18 cellular contexts compared by ENCODE assay signal in the genomic region with DNA sequence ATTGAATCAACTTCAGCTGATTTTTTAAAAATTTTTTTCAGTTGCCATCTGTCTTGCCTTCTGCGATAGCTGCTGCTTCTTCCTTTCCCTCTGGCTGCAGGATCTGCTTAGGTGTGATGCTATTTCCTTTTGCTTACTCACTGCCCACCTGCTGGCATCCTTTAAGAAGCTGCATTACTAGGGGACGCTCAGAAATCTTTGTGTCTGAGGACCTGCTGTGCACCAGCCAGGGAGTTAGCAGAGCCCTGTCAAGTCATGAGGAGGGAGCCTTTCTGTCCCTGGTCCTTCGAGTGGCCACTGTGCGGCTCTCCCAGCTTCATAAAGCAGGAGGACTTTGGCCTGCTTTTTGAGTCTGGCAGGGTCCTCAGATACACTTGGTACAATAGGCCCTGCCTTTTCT.
DNase-seq lines count a peak whose midpoint lies in the region; ATAC-seq, FAIRE-seq and TF ChIP-seq lines count a peak whose summit lies in the region.
"Had no signal": no experiment of that assay in that cellular context is flagged by ENCODE, and none has a peak within 500 bp of the region (broad histone marks: within the 10 kb centered on the region; RNA-seq: fewer than 3 reads in every experiment).

No MANE protein-coding gene starts in this region.

- H3K56ac ChIP-seq in mesendoderm (ENCODE audit: low read length): no peak overlapping the region

- peak overlapping the region; percentile 33; the same call in 1 of the 2 replicates for H3K27ac ChIP-seq in HUES64 (ENCODE audit: low read depth, low read length)
- H3K27ac ChIP-seq in endodermal cell (ENCODE audit: low read depth, low read length): no peak overlapping the region
- peak overlapping the region; percentile 65 for H3K27ac ChIP-seq in mesendoderm (ENCODE audit: low read depth, low read length)
- no peak overlapping the region for H3K27ac ChIP-seq in smooth muscle cell (ENCODE audit: low read depth)
- H3K27ac ChIP-seq: A549, C4-2B had no signal

- H3K27me3 ChIP-seq in HUES64 (ENCODE audit: insufficient read depth, low read length) (no peaks in the 10 kb centered on the region), endodermal cell (ENCODE audit: control insufficient read depth, insufficient read depth, low read length, poor library complexity, severe bottlenecking) (no peaks in the 10 kb centered on the region), mesendoderm (ENCODE audit: insufficient read depth, low read length, poor library complexity) (no peaks in the 10 kb centered on the region), smooth muscle cell (ENCODE audit: low read depth) (no peaks in the 10 kb centered on the region)

- 35% methylated on average over 4 of the region's 4 CpGs for WGBS in HUES64
- WGBS in endodermal cell (ENCODE audit: insufficient coverage in 1 of 2, insufficient read length in 1 of 2), 2 experiments: 46 to 70% methylated on average over 3 to 4 of the region's 4 CpGs
- WGBS in mesendoderm (ENCODE audit: extremely low coverage, insufficient coverage, low lambda C conversion rate): no CpG with 5 or more reads among the region's 4 CpGs
- 55% methylated on average over 4 of the region's 4 CpGs for WGBS in smooth muscle cell (ENCODE audit: low lambda C conversion rate)

- FAIRE-seq in D721Med (lab: Jason Lieb, UNC): peak; percentile 85
- FAIRE-seq: A549, GM19239, HTR-8/SVneo had no signal

- H3K36me3 Mint-ChIP-seq in endodermal cell (ENCODE audit: low read depth): no peaks in the 10 kb centered on the region

- H3K27ac Mint-ChIP-seq in endodermal cell: peak overlapping the region; percentile 76

- no peaks in the 10 kb centered on the region for H3K9me3 Mint-ChIP-seq in endodermal cell

- no peak overlapping the region for H2BK120ac ChIP-seq in mesendoderm (ENCODE audit: low read depth, low read length)

- no peaks in the 10 kb centered on the region for H3K79me1 ChIP-seq in mesendoderm (ENCODE audit: low read length)

- no peak overlapping the region for H3K23ac ChIP-seq in mesendoderm (ENCODE audit: low read length)

- H3F3A ChIP-seq in smooth muscle cell (ENCODE audit: low read depth): no peaks in the 10 kb centered on the region

- H4K8ac ChIP-seq in mesendoderm (ENCODE audit: low read depth, low read length): no peak overlapping the region

- DNase-seq in D721Med (ENCODE audit: insufficient read length, low spot score) (no peak), endodermal cell (peak; percentile 90), mesendoderm (peak; percentile 95), smooth muscle cell (lab: John Stamatoyannopoulos, UW; ENCODE audit: unreplicated experiment) (no peak), kidney glomerular epithelial cell (lab: John Stamatoyannopoulos, UW) (no peak)
- DNase-seq: EL, KBM-7, NCI-H1436, NCI-H2029, NCI-H2171, NCI-H446, NCI-H774 had no signal

- H4K5ac ChIP-seq in mesendoderm (ENCODE audit: low read length): no peak overlapping the region

- H3K18ac ChIP-seq in mesendoderm (ENCODE audit: low read length): peak overlapping the region; percentile 43

- TF ChIP-seq CTCF in D721Med (IDR thresholded peaks at IDR 0.05; ENCODE audit: insufficient read depth, missing control alignments) (no peak), endodermal cell (conservative IDR thresholded peaks at IDR 0.05) (peak; percentile 27), smooth muscle cell (IDR thresholded peaks at IDR 0.05; ENCODE audit: borderline replicate concordance, insufficient read depth, poor library complexity, severe bottlenecking) (no peak)

- H3K4me3 Mint-ChIP-seq in endodermal cell: no peak overlapping the region

- H3K4ac ChIP-seq in mesendoderm (ENCODE audit: low read depth, low read length): no peak overlapping the region

- peak overlapping the region; percentile 17 for H2BK5ac ChIP-seq in mesendoderm (ENCODE audit: low read length)

- peaks cover 20% of the 10 kb centered on the region for H3K4me1 ChIP-seq in HUES64 (ENCODE audit: insufficient read depth, low read length)
- H3K4me1 ChIP-seq in endodermal cell (ENCODE audit: control insufficient read depth, insufficient read depth, low read length): no peaks in the 10 kb centered on the region
- peaks cover 3% of the 10 kb centered on the region for H3K4me1 ChIP-seq in mesendoderm (ENCODE audit: control insufficient read depth, low read depth, low read length)
- no peaks in the 10 kb centered on the region for H3K4me1 ChIP-seq in smooth muscle cell (ENCODE audit: low read depth)
- H3K4me1 ChIP-seq: A549 had no signal

- peaks cover 25% of the 10 kb centered on the region for H3K4me1 Mint-ChIP-seq in endodermal cell

- no peak overlapping the region for H2AK5ac ChIP-seq in mesendoderm (ENCODE audit: low read length)

- H3K79me2 ChIP-seq in mesendoderm (ENCODE audit: control insufficient read depth, insufficient read depth, low read length): no peaks in the 10 kb centered on the region
- H3K79me2 ChIP-seq in smooth muscle cell (ENCODE audit: low read depth): no peaks in the 10 kb centered on the region

- H3K36me3 ChIP-seq in HUES64 (ENCODE audit: insufficient read depth, low read length): no peaks in the 10 kb centered on the region
- H3K36me3 ChIP-seq in endodermal cell (ENCODE audit: control insufficient read depth, insufficient read depth, low read length): no peaks in the 10 kb centered on the region
- no peaks in the 10 kb centered on the region for H3K36me3 ChIP-seq in mesendoderm (ENCODE audit: control insufficient read depth, insufficient read depth, low read length)
- H3K36me3 ChIP-seq in smooth muscle cell (ENCODE audit: low read depth): no peaks in the 10 kb centered on the region

- no peak for ATAC-seq in GM18498 (IDR thresholded peaks at IDR 0.05; ENCODE audit: unreplicated experiment)
- ATAC-seq: A549 had no signal

- no peak overlapping the region for H3K4me3 ChIP-seq in HUES64 (ENCODE audit: low read length)
- no peak overlapping the region for H3K4me3 ChIP-seq in endodermal cell (ENCODE audit: low read length)
- no peak overlapping the region for H3K4me3 ChIP-seq in mesendoderm (ENCODE audit: low read length)
- no peak overlapping the region for H3K4me3 ChIP-seq in smooth muscle cell
- H3K4me3 ChIP-seq: A549 had no signal

- H2AFZ ChIP-seq in smooth muscle cell (ENCODE audit: low read depth): no peak overlapping the region

- H4K20me1 ChIP-seq in smooth muscle cell (ENCODE audit: low read depth): no peaks in the 10 kb centered on the region

- H3K9ac ChIP-seq in HUES64 (ENCODE audit: low read depth, low read length): no peak overlapping the region
- no peak overlapping the region for H3K9ac ChIP-seq in endodermal cell (ENCODE audit: extremely low read depth, low read length, poor library complexity, severe bottlenecking)
- H3K9ac ChIP-seq in mesendoderm (ENCODE audit: low read length): no peak overlapping the region
- H3K9ac ChIP-seq in smooth muscle cell (ENCODE audit: low read depth): no peak overlapping the region

- no peaks in the 10 kb centered on the region for H3K27me3 Mint-ChIP-seq in endodermal cell (ENCODE audit: insufficient read depth)

- H2BK15ac ChIP-seq in mesendoderm (replicated peaks; ENCODE audit: low read depth): no peak overlapping the region

- H3K4me2 ChIP-seq in mesendoderm (ENCODE audit: low read length) (no peak overlapping the region), smooth muscle cell (no peak overlapping the region)
- H3K4me2 ChIP-seq: A549 had no signal

- no peaks in the 10 kb centered on the region for H3K9me3 ChIP-seq in HUES64 (ENCODE audit: insufficient read depth, low read depth, low read length)
- no peaks in the 10 kb centered on the region for H3K9me3 ChIP-seq in endodermal cell (ENCODE audit: control insufficient read depth, low read length)
- no peaks in the 10 kb centered on the region for H3K9me3 ChIP-seq in smooth muscle cell (replicated peaks; ENCODE audit: low read depth)
- H3K9me3 ChIP-seq: A549 had no signal

Comparison
In these comparisons a context has a peak if more than half of its experiments do, and no peak if none do; other contexts are left out.
1. DNase-seq: peak in endodermal cell (single experiment) and mesendoderm (single experiment); none in D721Med (single experiment), smooth muscle cell (single experiment) and kidney glomerular epithelial cell (single experiment).
2. H3K27ac ChIP-seq: peak in HUES64 (single experiment) and mesendoderm (single experiment); none in endodermal cell (single experiment) and smooth muscle cell (single experiment).